In the genomic region with DNA sequence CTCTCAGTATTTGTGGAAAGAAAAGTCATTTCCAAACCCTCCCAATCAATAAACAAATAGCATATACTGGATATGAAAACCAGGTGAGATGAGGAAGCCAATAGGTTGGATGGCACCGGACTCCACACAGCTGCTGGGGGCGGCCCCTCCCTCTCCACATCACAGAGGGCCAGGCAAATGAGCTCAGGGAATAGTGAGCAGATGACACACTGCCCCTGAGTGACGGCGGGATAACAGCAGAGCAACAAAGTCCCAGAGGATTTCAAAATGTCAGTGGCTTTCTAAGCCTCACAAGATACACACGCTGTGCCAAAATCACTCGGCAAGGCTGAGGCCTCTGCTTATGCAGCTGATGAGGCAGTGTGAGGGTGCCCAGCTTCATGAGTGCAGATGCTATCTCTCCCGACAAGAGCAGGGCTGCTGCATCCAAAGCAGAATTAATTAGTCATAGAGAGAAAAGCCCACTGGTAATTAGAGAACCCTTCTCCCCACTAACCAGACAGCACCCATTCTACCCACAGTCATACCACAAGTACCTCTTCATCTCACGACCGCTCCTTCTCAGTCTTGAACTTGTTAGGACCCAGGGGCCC, we compare ENCODE assay signal across 16 cellular contexts.
"Had no signal": no experiment of that assay in that cellular context is flagged by ENCODE, and none has a peak within 500 bp of the region (broad histone marks: within the 10 kb centered on the region; RNA-seq: fewer than 3 reads in every experiment).

No MANE protein-coding gene starts in this region.

- H3K4me3 Mint-ChIP-seq: activated naive CD8-positive, alpha-beta T cell; dendritic cell treated with granulocyte-macrophage colony-stimulating factor and Interleukin-4, amounts not matched to agents 40 ng/mL and 50 ng/mL, for 4 days; nephron; T-helper 1 cell treated with Interleukin-12 subunit alpha and Interleukin-12 subunit beta and Interleukin-4 antibody, amounts not matched to agents 30 μg/mL and 1 μg/mL, for 36 hours had no signal

- H3K9me3 ChIP-seq: thyroid gland had no signal

- H3K27me3 ChIP-seq: thyroid gland had no signal

- H3K4me3 ChIP-seq: thyroid gland had no signal

- H3K4me1 Mint-ChIP-seq: nephron had no signal

- H3K4me1 ChIP-seq: thyroid gland had no signal

- H3K27ac Mint-ChIP-seq: activated naive CD8-positive, alpha-beta T cell; dendritic cell treated with granulocyte-macrophage colony-stimulating factor and Interleukin-4, amounts not matched to agents 40 ng/mL and 50 ng/mL, for 4 days; nephron; T-helper 1 cell treated with Interleukin-12 subunit alpha and Interleukin-12 subunit beta and Interleukin-4 antibody, amounts not matched to agents 30 μg/mL and 1 μg/mL, for 36 hours had no signal

- ATAC-seq: esophagus mucosa, left lobe of liver had no signal

- H3K27ac ChIP-seq: thyroid gland had no signal

- H3K9me3 Mint-ChIP-seq: dendritic cell treated with granulocyte-macrophage colony-stimulating factor and Interleukin-4, amounts not matched to agents 40 ng/mL and 50 ng/mL, for 4 days; nephron; T-helper 1 cell treated with Interleukin-12 subunit alpha and Interleukin-12 subunit beta and Interleukin-4 antibody, amounts not matched to agents 30 μg/mL and 1 μg/mL, for 36 hours had no signal

- DNase-seq: activated CD4-positive, alpha-beta T cell treated with anti-CD3 and anti-CD28 coated beads for 1 hour; effector CD8-positive, alpha-beta T cell; hypothalamus; islet precursor cell; mammary epithelial cell; midbrain; nucleus accumbens; stimulated activated CD8-positive, alpha-beta memory T cell treated with anti-CD3 and anti-CD28 coated beads, Interleukin-4, amount 100 ng/mL, for 48 hours; stimulated activated naive CD4-positive, alpha-beta T cell treated with Interleukin-2 at 50 U/mL for 16 hours; thyroid gland had no signal

- H3K36me3 ChIP-seq: thyroid gland had no signal

- H3K36me3 Mint-ChIP-seq: activated naive CD8-positive, alpha-beta T cell had no signal
